Comparison of ENCODE assay signal across 1 cellular context in genomic region chr3:197471221-197472010, GRCh38.
TF ChIP-seq lines count a peak whose summit lies in the region.

No MANE protein-coding gene starts in this region.

TF ChIP-seq in HepG2, 621 proteins besides CTCF, POLR2A, EP300 and RAD21 (continued from another document and continues in another):
- TF ChIP-seq LCORL (IDR thresholded peaks at IDR 0.05) (no peak), LCORL (CRISPR knock-in tag; IDR thresholded peaks at IDR 0.05) (peak; percentile 48; the same call in 1 of the 2 replicates), CC2D1A (CRISPR knock-in tag; IDR thresholded peaks at IDR 0.05) (no peak), KMT2B (CRISPR knock-in tag; IDR thresholded peaks at IDR 0.05) (0 out of 2 replicates have a peak, but pooled peaks have one; percentile 13), ZNF281 (CRISPR knock-in tag; IDR thresholded peaks at IDR 0.05; ENCODE audit: borderline replicate concordance) (peak; percentile 43; the same call in 1 of the 2 replicates), ZNF234 (CRISPR knock-in tag; conservative IDR thresholded peaks at IDR 0.05) (no peak), ZNF329 (CRISPR knock-in tag; IDR thresholded peaks at IDR 0.05; ENCODE audit: low read depth) (no peak), ZFYVE20 (CRISPR knock-in tag; IDR thresholded peaks at IDR 0.05; ENCODE audit: borderline replicate concordance, low read depth) (no peak), ZC3H13 (CRISPR knock-in tag; IDR thresholded peaks at IDR 0.05) (no peak; the same call in 1 of the 2 replicates), ZNF687 (CRISPR knock-in tag; IDR thresholded peaks at IDR 0.05) (peak; percentile 82), ZNF768 (CRISPR knock-in tag; IDR thresholded peaks at IDR 0.05) (peak; percentile 43; the same call in 1 of the 2 replicates), ZNF124 (CRISPR knock-in tag; IDR thresholded peaks at IDR 0.05) (no peak), HNF1B (CRISPR knock-in tag; IDR thresholded peaks at IDR 0.05) (no peak), ZNF724P (CRISPR knock-in tag; IDR thresholded peaks at IDR 0.05; ENCODE audit: borderline replicate concordance) (no peak), REXO4 (CRISPR knock-in tag; IDR thresholded peaks at IDR 0.05; ENCODE audit: borderline replicate concordance) (no peak), PHB2 (IDR thresholded peaks at IDR 0.05; ENCODE audit: partially characterized antibody) (no peak), RXRA (CRISPR knock-in tag; IDR thresholded peaks at IDR 0.05) (peak; percentile 96), KDM2A (CRISPR knock-in tag; IDR thresholded peaks at IDR 0.05; ENCODE audit: borderline replicate concordance, low read depth) (peak; percentile 62; the same call in 1 of the 2 replicates), MIER3 (CRISPR knock-in tag; IDR thresholded peaks at IDR 0.05; ENCODE audit: borderline replicate concordance) (no peak), ZNF674 (CRISPR knock-in tag; IDR thresholded peaks at IDR 0.05; ENCODE audit: low read depth) (no peak), ZNF616 (CRISPR knock-in tag; IDR thresholded peaks at IDR 0.05; ENCODE audit: low read depth) (no peak), ZBTB21 (CRISPR knock-in tag; IDR thresholded peaks at IDR 0.05) (no peak), FOSL2 (CRISPR knock-in tag; IDR thresholded peaks at IDR 0.05) (peak; percentile 61), ZSCAN20 (CRISPR knock-in tag; IDR thresholded peaks at IDR 0.05; ENCODE audit: borderline replicate concordance) (no peak), REL (CRISPR knock-in tag; conservative IDR thresholded peaks at IDR 0.05) (no peak), SIN3B (IDR thresholded peaks at IDR 0.05; ENCODE audit: low read length) (no peak), ZNF546 (CRISPR knock-in tag; conservative IDR thresholded peaks at IDR 0.05) (no peak), ZNF75D (CRISPR knock-in tag; IDR thresholded peaks at IDR 0.05; ENCODE audit: borderline replicate concordance) (no peak), GZF1 (CRISPR knock-in tag; IDR thresholded peaks at IDR 0.05) (no peak), ERF (CRISPR knock-in tag; IDR thresholded peaks at IDR 0.05) (0 out of 2 replicates have a peak, but pooled peaks have one; percentile 20), PRDM4 (CRISPR knock-in tag; IDR thresholded peaks at IDR 0.05; ENCODE audit: borderline replicate concordance) (no peak), AHDC1 (CRISPR knock-in tag; IDR thresholded peaks at IDR 0.05; ENCODE audit: borderline replicate concordance) (peak; percentile 44; the same call in 1 of the 2 replicates), ARID4A (CRISPR knock-in tag; IDR thresholded peaks at IDR 0.05; ENCODE audit: borderline replicate concordance) (peak; percentile 39; the same call in 1 of the 2 replicates), ZNF335 (CRISPR knock-in tag; IDR thresholded peaks at IDR 0.05) (peak; percentile 71; the same call in 1 of the 2 replicates), ZNF275 (CRISPR knock-in tag; IDR thresholded peaks at IDR 0.05; ENCODE audit: borderline replicate concordance) (no peak)
